Comparison of ENCODE assay signal across 9 cellular contexts in the genomic region with DNA sequence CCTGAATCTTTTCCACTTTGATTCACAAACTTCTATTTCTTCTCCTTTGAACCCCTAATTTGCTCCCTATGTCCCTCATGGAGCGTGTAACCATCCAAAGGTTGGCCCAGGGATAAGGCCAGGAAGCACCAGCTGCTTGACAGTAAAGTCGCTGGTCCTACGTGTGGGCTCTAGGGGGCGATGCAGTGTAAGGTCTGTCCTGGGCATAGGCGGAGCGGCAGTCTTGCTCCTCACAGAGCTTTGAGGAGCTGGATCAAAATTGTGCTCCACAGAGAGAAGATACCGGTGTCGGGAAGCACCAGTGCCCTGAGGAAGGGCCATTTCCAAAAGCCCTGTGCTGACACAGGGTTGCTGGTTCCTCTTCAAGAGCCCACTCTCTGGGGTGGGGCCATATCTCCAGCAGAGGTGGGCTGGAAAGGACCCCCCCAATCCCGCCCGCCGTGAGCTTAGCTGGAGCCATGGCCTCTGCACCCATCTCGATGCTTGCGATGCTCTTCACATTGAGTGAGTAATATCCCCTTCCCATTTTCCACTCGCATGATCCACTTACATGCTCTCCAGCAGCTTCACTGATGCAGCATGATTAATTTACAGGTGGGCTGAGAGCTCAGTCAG. TPM values are rescaled to one million over a fixed set of nuclear protein-coding genes. Genes with fewer than 3 reads are reported as not detected.
DNase-seq lines count a peak whose midpoint lies in the region; ATAC-seq and TF ChIP-seq lines count a peak whose summit lies in the region.
"Had no signal": no experiment of that assay in that cellular context is flagged by ENCODE, and none has a peak within 500 bp of the region (broad histone marks: within the 10 kb centered on the region; RNA-seq: fewer than 3 reads in every experiment).

No MANE protein-coding gene starts in this region.

- H3K36me3 ChIP-seq in IMR-90 (ENCODE audit: control insufficient read depth, insufficient read depth, low read length) (no peaks in the 10 kb centered on the region), WERI-Rb-1 (no peaks in the 10 kb centered on the region), hepatocyte (replicated peaks; ENCODE audit: insufficient read depth, low read depth) (no peaks in the 10 kb centered on the region)

- no peaks in the 10 kb centered on the region for H4K20me1 ChIP-seq in IMR-90 (ENCODE audit: insufficient read depth, low read length)
- no peaks in the 10 kb centered on the region for H4K20me1 ChIP-seq in hepatocyte (ENCODE audit: insufficient read depth, poor library complexity, severe bottlenecking)

- no peaks in the 10 kb centered on the region for H3K27me3 ChIP-seq in IMR-90 (ENCODE audit: control insufficient read depth, insufficient read depth, low read length)
- peaks cover 65% of the 10 kb centered on the region for H3K27me3 ChIP-seq in WERI-Rb-1 (ENCODE audit: insufficient read depth, low read depth, severe bottlenecking)
- no peaks in the 10 kb centered on the region for H3K27me3 ChIP-seq in hepatocyte

- H2AK5ac ChIP-seq in IMR-90 (ENCODE audit: low read depth, low read length): no peak overlapping the region

- no peaks in the 10 kb centered on the region for H3K79me2 ChIP-seq in hepatocyte

- H2BK120ac ChIP-seq in IMR-90 (ENCODE audit: low read depth, low read length): no peak overlapping the region

- no peak overlapping the region for H3K18ac ChIP-seq in IMR-90 (ENCODE audit: low read depth, low read length)

- no peak overlapping the region for H2BK20ac ChIP-seq in IMR-90 (ENCODE audit: low read depth, low read length)

- no peak overlapping the region for H3K4me2 ChIP-seq in IMR-90 (ENCODE audit: low read depth, low read length)
- no peak overlapping the region for H3K4me2 ChIP-seq in hepatocyte

- H3K9me1 ChIP-seq in IMR-90 (ENCODE audit: insufficient read depth, low read length): no peaks in the 10 kb centered on the region

- H2BK15ac ChIP-seq in IMR-90 (ENCODE audit: low read depth, low read length): no peak overlapping the region

- no peak overlapping the region for H4K5ac ChIP-seq in IMR-90 (ENCODE audit: low read depth, low read length)

- H3K27ac ChIP-seq in IMR-90 (ENCODE audit: insufficient read depth, low read length) (no peak overlapping the region), WERI-Rb-1 (no peak overlapping the region), hepatocyte (no peak overlapping the region)

- no TSS peak for BruUV-seq in IMR-90 (replicated peaks; lab: Mats Ljungman, UMichigan)

- H3K23ac ChIP-seq in IMR-90 (ENCODE audit: low read depth, low read length): no peak overlapping the region

- no peak for ATAC-seq in IMR-90 (ENCODE audit: low read depth)
- ATAC-seq in HG02884 (IDR thresholded peaks at IDR 0.05; ENCODE audit: unreplicated experiment): no peak
- no peak for ATAC-seq in HG02970 (IDR thresholded peaks at IDR 0.05; ENCODE audit: low FRiP score, unreplicated experiment)

- CTCF ChIA-PET in IMR-90 (lab: Yijun Ruan, JAX): interaction anchor here (1.4 kb wide), 1 partner anchor 12 kb away, joined by 5 read pairs; no protein-coding TSS in a partner anchor

- no peak overlapping the region for H2BK5ac ChIP-seq in IMR-90 (ENCODE audit: low read depth, low read length, poor library complexity, severe bottlenecking)

- H3K79me1 ChIP-seq in IMR-90 (ENCODE audit: low read depth in 1 of 2, low read length in 2 of 2): no peaks in the 10 kb centered on the region

- H2AFZ ChIP-seq in IMR-90 (replicated peaks; ENCODE audit: low read length, poor library complexity) (peak overlapping the region; percentile 1), hepatocyte (no peak overlapping the region)

- WGBS in IMR-90 (ENCODE audit: extremely low coverage in 2 of 2, insufficient read length in 1 of 2), 2 experiments: no CpG with 5 or more reads among the region's 14 CpGs
- WGBS in hepatocyte (ENCODE audit: low lambda C conversion rate, missing lambda C conversion rate): 57% methylated on average over 14 of the region's 14 CpGs

- H3K4me3 ChIP-seq in IMR-90 (ENCODE audit: insufficient read depth, low read depth, low read length) (no peak overlapping the region), WERI-Rb-1 (ENCODE audit: low read depth, low read length) (no peak overlapping the region), hepatocyte (no peak overlapping the region)

- no peak overlapping the region for H3K14ac ChIP-seq in IMR-90 (replicated peaks; ENCODE audit: low read depth, low read length)

- no peak for TF ChIP-seq RAD21 in IMR-90 (IDR thresholded peaks at IDR 0.05; ENCODE audit: low read length)

- intact Hi-C loops in IMR-90 (cut with micrococcal nuclease): no loop called here

- H3K9me3 ChIP-seq in IMR-90 (ENCODE audit: control insufficient read depth, insufficient read depth, low read length): no peaks in the 10 kb centered on the region
- no peaks in the 10 kb centered on the region for H3K9me3 ChIP-seq in WERI-Rb-1 (ENCODE audit: severe bottlenecking)
- H3K9me3 ChIP-seq in hepatocyte (ENCODE audit: low read depth): no peaks in the 10 kb centered on the region

- H3K9ac ChIP-seq in IMR-90 (ENCODE audit: low read depth, low read length): no peak overlapping the region

- DNase-seq in DMS153 (lab: John Stamatoyannopoulos, UW): peak; percentile 12
- no peak for DNase-seq in IMR-90
- DNase-seq in WERI-Rb-1: peak; percentile 47
- DNase-seq in hepatocyte (ENCODE audit: low spot score): peak; percentile 34
- DNase-seq in putamen (ENCODE audit: low spot score): no peak
- DNase-seq in OCI-M2 (lab: John Stamatoyannopoulos, UW; ENCODE audit: unreplicated experiment): no peak

- no peak overlapping the region for H3K4ac ChIP-seq in IMR-90 (ENCODE audit: low read depth, low read length)

- H4K8ac ChIP-seq in IMR-90 (ENCODE audit: low read depth in 2 of 2, low read length in 2 of 2): no peak overlapping the region

- H3K56ac ChIP-seq in IMR-90 (ENCODE audit: extremely low read depth, insufficient read depth, low read length): no peak overlapping the region

- dilution Hi-C loops in IMR-90 (cut with HindIII; ENCODE audit: low sequenced_read_pairs, unreplicated experiment): no loop called here

- no peaks in the 10 kb centered on the region for H3K4me1 ChIP-seq in IMR-90 (ENCODE audit: control insufficient read depth, insufficient read depth, low read length)
- H3K4me1 ChIP-seq in hepatocyte (ENCODE audit: insufficient read depth): no peaks in the 10 kb centered on the region

- no peak overlapping the region for H2AK9ac ChIP-seq in IMR-90 (replicated peaks; ENCODE audit: low read depth, low read length, poor library complexity)

- POLR2A ChIA-PET in IMR-90 (lab: Charles Lee; ENCODE audit: unreplicated experiment): interaction anchor here (0.6 kb wide), 1 partner anchor 25 kb away, joined by 3 read pairs; no protein-coding TSS in a partner anchor

- H4K91ac ChIP-seq in IMR-90 (ENCODE audit: insufficient read depth, low read depth, low read length): no peak overlapping the region

- in situ Hi-C loops in IMR-90 (cut with MboI; ENCODE audit: low sequenced_read_pairs): no loop called here

- no peak for TF ChIP-seq POLR2A in IMR-90 (IDR thresholded peaks at IDR 0.05; ENCODE audit: low read depth, low read length)

- H3K9me2 ChIP-seq in hepatocyte (replicated peaks; ENCODE audit: insufficient read depth): no peaks in the 10 kb centered on the region

- 0 out of 2 replicates have a peak, but pooled peaks have one; percentile 11 for TF ChIP-seq CTCF in IMR-90 (conservative IDR thresholded peaks at IDR 0.05; ENCODE audit: low read depth, low read length)
- peak; percentile 72 for TF ChIP-seq CTCF in WERI-Rb-1 (IDR thresholded peaks at IDR 0.05; ENCODE audit: low read depth, low read length)
- peak; percentile 15 for TF ChIP-seq CTCF in hepatocyte (IDR thresholded peaks at IDR 0.05; ENCODE audit: poor library complexity)

TF ChIP-seq in IMR-90, 13 proteins besides CTCF, POLR2A, EP300 and RAD21:
- TF ChIP-seq RCOR1 (IDR thresholded peaks at IDR 0.05; ENCODE audit: insufficient replicate concordance, low read length): no peak
- TF ChIP-seq FOS (IDR thresholded peaks at IDR 0.05; ENCODE audit: low read depth, low read length): no peak
- no peak for TF ChIP-seq MAZ (IDR thresholded peaks at IDR 0.05; ENCODE audit: borderline replicate concordance, low read depth, low read length)
- TF ChIP-seq RFX5 (IDR thresholded peaks at IDR 0.05; ENCODE audit: low read depth, low read length): no peak
- TF ChIP-seq, protein P1, sequence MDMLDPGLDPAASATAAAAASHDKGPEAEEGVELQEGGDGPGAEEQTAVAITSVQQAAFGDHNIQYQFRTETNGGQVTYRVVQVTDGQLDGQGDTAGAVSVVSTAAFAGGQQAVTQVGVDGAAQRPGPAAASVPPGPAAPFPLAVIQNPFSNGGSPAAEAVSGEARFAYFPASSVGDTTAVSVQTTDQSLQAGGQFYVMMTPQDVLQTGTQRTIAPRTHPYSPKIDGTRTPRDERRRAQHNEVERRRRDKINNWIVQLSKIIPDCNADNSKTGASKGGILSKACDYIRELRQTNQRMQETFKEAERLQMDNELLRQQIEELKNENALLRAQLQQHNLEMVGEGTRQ (IDR thresholded peaks at IDR 0.05; ENCODE audit: low read depth, low read length): no peak
- no peak for TF ChIP-seq SMC3 (IDR thresholded peaks at IDR 0.05; ENCODE audit: low read depth, low read length)
- no peak for TF ChIP-seq MXI1 (IDR thresholded peaks at IDR 0.05; ENCODE audit: borderline replicate concordance, low read depth, low read length)
- TF ChIP-seq NFE2L2 (IDR thresholded peaks at IDR 0.05; ENCODE audit: low read depth, low read length): no peak
- TF ChIP-seq CEBPB (IDR thresholded peaks at IDR 0.05; ENCODE audit: low read depth, low read length): no peak
- TF ChIP-seq, protein P2, sequence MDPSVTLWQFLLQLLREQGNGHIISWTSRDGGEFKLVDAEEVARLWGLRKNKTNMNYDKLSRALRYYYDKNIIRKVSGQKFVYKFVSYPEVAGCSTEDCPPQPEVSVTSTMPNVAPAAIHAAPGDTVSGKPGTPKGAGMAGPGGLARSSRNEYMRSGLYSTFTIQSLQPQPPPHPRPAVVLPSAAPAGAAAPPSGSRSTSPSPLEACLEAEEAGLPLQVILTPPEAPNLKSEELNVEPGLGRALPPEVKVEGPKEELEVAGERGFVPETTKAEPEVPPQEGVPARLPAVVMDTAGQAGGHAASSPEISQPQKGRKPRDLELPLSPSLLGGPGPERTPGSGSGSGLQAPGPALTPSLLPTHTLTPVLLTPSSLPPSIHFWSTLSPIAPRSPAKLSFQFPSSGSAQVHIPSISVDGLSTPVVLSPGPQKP (IDR thresholded peaks at IDR 0.05; ENCODE audit: borderline replicate concordance, low read depth, low read length): no peak
- TF ChIP-seq BHLHE40 (IDR thresholded peaks at IDR 0.05; ENCODE audit: low read depth, low read length): no peak
- no peak for TF ChIP-seq CHD1 (IDR thresholded peaks at IDR 0.05; ENCODE audit: low read depth, low read length)
- TF ChIP-seq MAFK (IDR thresholded peaks at IDR 0.05; ENCODE audit: low read depth, low read length): no peak

RNA-seq across cellular contexts. Expression of a gene that starts 49.9 kb away (rescaled TPM):
- total RNA-seq in IMR-90 (2012; rRNA removed): not detected in 2 replicates
- polyA plus RNA-seq in IMR-90 (2012; rRNA removed): not detected in 2 replicates
- not detected in 2 replicates for polyA plus RNA-seq in IMR-90 (2012; cell fraction: cytosol; rRNA removed)
- not detected in 2 replicates for polyA plus RNA-seq in IMR-90 (2012; cell fraction: nucleus; rRNA removed; ENCODE audit: low replicate concordance)
- 0.03 and 0.44 TPM in 2 replicates for total RNA-seq in hepatocyte
- polyA plus RNA-seq in hepatocyte: not detected in 2 replicates
- polyA plus RNA-seq: esophagus had no signal

Comparison
In these comparisons a context has a peak if more than half of its experiments do, and no peak if none do; other contexts are left out.
1. DNase-seq: peak in DMS153 (single experiment), WERI-Rb-1 (single experiment) and hepatocyte (single experiment); none in IMR-90 (single experiment), putamen (single experiment) and OCI-M2 (single experiment).
2. CTCF ChIP-seq: peak in every context shown above with its lines; median percentile 72 in WERI-Rb-1; 15 in hepatocyte; 11 in IMR-90.